Comparison of ENCODE assay signal across 1 cellular context in genomic region chr2:180234991-180235390, GRCh38.
DNase-seq lines count a peak whose midpoint lies in the region.
"Not testable (repeated sequence)": the region's sequence is repeated elsewhere in the genome, so short reads cannot be mapped to it uniquely, and the experiment has no call there.

No MANE protein-coding gene starts in this region.

- not testable (repeated sequence) for H3K27me3 ChIP-seq in SJCRH30

- H3K4me3 ChIP-seq in SJCRH30: not testable (repeated sequence)

- peak overlapping the region; percentile 98 for H3K27ac ChIP-seq in SJCRH30

- DNase-seq in SJCRH30: peak; percentile 94 to 96

- peaks cover 26% of the 10 kb centered on the region for H3K4me1 ChIP-seq in SJCRH30

- peaks cover 16% of the 10 kb centered on the region for H3K9me3 ChIP-seq in SJCRH30 (replicated peaks)

- not testable (repeated sequence) for H3K36me3 ChIP-seq in SJCRH30
